ENCODE assay signal across 8 cellular contexts in the genomic region with DNA sequence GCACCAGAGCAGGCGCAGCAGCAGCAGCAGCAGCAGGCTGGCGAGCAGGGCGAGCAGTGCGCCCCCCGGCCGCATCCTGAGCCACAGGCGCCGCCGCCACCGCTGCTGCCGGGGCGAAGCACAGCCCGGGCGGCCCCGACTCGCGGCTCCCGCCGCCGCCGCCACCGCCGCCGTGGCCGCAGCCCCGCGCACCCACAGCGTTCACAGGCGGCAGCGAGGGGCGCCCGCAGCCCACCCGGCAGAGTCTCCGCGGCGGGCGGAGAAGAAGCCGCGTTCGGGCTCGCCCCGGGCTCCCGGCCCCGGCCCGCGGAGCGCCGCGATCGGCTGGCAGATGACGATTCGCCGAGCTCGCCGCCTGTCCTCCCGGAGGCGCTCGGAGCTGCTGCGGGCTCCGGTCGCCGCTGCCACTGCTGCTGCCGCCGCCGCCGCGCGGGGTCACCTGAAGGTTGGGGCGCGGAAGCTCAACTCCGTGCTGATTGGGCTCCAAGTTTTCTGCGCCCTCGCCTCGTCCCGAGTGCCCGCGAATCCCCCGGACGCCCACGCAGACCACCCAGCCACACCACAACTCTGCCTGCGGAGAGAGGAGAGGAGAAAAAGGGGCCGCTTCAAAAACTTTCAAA. TPM values are rescaled to one million over a fixed set of nuclear protein-coding genes. Genes with fewer than 3 reads are reported as not detected.
DNase-seq lines count a peak whose midpoint lies in the region; ATAC-seq, FAIRE-seq and TF ChIP-seq lines count a peak whose summit lies in the region.

A gene with protein sequence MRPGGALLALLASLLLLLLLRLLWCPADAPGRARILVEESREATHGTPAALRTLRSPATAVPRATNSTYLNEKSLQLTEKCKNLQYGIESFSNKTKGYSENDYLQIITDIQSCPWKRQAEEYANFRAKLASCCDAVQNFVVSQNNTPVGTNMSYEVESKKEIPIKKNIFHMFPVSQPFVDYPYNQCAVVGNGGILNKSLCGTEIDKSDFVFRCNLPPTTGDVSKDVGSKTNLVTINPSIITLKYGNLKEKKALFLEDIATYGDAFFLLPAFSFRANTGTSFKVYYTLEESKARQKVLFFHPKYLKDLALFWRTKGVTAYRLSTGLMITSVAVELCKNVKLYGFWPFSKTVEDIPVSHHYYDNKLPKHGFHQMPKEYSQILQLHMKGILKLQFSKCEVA (minus strand): TSS at position 415 of the 620 bp plus-strand sequence. CDS start 340 bp downstream, at position 75.

- H3K9me3 ChIP-seq in kidney (ENCODE audit: control insufficient read depth in 1 of 2, low read length in 2 of 2): peaks cover 0 to 2% of the 10 kb centered on the region in 2 donors

- peaks cover 0 to 2% of the 10 kb centered on the region in 2 donors for H3K4me1 ChIP-seq in kidney (ENCODE audit: control insufficient read depth in 1 of 2, insufficient read depth in 1 of 2, low read depth in 1 of 2, low read length in 2 of 2)

- in situ Hi-C loops in brain microvascular endothelial cell (cut with HindIII; ENCODE audit: low pct_ligation_motif_present, low sequenced_read_pairs): no loop called here

- DNase-seq in T-helper 2 cell: peak; percentile 8 to 72 (median 27)
- peak; percentile 6 for DNase-seq in brain microvascular endothelial cell
- peak; percentile 83 for DNase-seq in kidney
- peak; percentile 37 for DNase-seq in stimulated activated CD4-positive, alpha-beta T cell treated with anti-CD3 and anti-CD28 coated beads, Interleukin-1b, Interleukin-23, amount 100 ng/mL, for 48 hours
- DNase-seq in SIG-M5 (lab: John Stamatoyannopoulos, UW): no peak
- DNase-seq in NCI-H1694 treated with DMSO at 0.1 percent for 48 hours (lab: John Stamatoyannopoulos, UW): no peak

- H3K36me3 ChIP-seq in brain microvascular endothelial cell (replicated peaks) (no peaks in the 10 kb centered on the region), kidney (ENCODE audit: control insufficient read depth in 1 of 2, insufficient read depth in 2 of 2, low read length in 2 of 2) (no peaks in the 10 kb centered on the region)

- peak within 1 kb of the TSS in 1 of 2 donors; percentile 26 for H3K9ac ChIP-seq in kidney (ENCODE audit: low read length in 2 of 2)

- FAIRE-seq in kidney (lab: Jason Lieb, UNC): no peak

- no peaks in the 10 kb centered on the region for H3K27me3 ChIP-seq in brain microvascular endothelial cell (replicated peaks)

- intact Hi-C loops in kidney (cut with DNase I): no loop called here

- H3K27ac ChIP-seq in brain microvascular endothelial cell (no peak within 1 kb of the TSS), kidney (ENCODE audit: low read depth in 2 of 2, low read length in 2 of 2) (no peak within 1 kb of the TSS)

- ATAC-seq in GM18511 (IDR thresholded peaks at IDR 0.05; ENCODE audit: unreplicated experiment): peak; percentile 75
- peak; percentile 52 for ATAC-seq in HG02852 (IDR thresholded peaks at IDR 0.05; ENCODE audit: unreplicated experiment)

- peak within 1 kb of the TSS; percentile 62 for H3K4me3 ChIP-seq in brain microvascular endothelial cell (ENCODE audit: low read depth, low read length)
- peak within 1 kb of the TSS in 1 of 2 donors; percentile 49 for H3K4me3 ChIP-seq in kidney (ENCODE audit: low read length in 2 of 2)

- TF ChIP-seq CTCF in brain microvascular endothelial cell (IDR thresholded peaks at IDR 0.05; ENCODE audit: low read depth, low read length, missing control alignments) (no peak), kidney (IDR thresholded peaks at IDR 0.05; ENCODE audit: borderline replicate concordance, extremely low read depth, insufficient read depth) (no peak)

RNA-seq across cellular contexts. Expression of the gene that starts here (rescaled TPM):
- 0.91 TPM for total RNA-seq in kidney
- polyA plus RNA-seq in kidney (ENCODE audit: insufficient read depth, low read depth, low replicate concordance): 0.22 TPM

Comparison
In these comparisons a context has a peak if more than half of its experiments do, and no peak if none do; other contexts are left out.
1. Peak in DNase-seq in kidney; RNA of the gene not detected or under 1 TPM.
2. DNase-seq: peak in T-helper 2 cell (5 of 5), brain microvascular endothelial cell (single experiment) and stimulated activated CD4-positive, alpha-beta T cell treated with anti-CD3 and anti-CD28 coated beads, Interleukin-1b, Interleukin-23, amount 100 ng/mL, for 48 hours (single experiment); none in SIG-M5 (single experiment) and NCI-H1694 treated with DMSO at 0.1 percent for 48 hours (single experiment).